14 cellular contexts compared by ENCODE assay signal in the genomic region with DNA sequence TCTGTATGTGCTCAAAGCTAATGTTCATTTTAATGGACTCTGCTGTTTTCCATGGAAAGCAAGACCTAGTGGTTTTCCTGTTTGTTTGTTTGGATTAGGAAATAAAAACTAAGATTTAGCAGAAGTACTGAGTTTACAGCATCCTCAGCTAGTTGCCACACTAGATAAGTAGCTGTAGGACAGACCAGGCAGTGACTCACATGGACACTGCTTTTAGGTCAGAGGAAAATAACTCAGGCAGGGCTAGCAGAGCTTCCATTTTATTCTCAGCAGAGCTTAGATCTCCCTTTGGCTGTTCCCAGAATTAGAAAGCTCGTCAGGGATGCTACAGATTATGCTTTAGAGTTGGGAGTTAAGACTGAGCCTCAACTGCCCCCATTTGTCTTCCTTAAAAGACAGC.
A peak's percentile ranks its signal among the peaks of the same experiment; 100 is the strongest.
DNase-seq lines count a peak whose midpoint lies in the region; ATAC-seq and TF ChIP-seq lines count a peak whose summit lies in the region.
"Had no signal": no experiment of that assay in that cellular context is flagged by ENCODE, and none has a peak within 500 bp of the region (broad histone marks: within the 10 kb centered on the region; RNA-seq: fewer than 3 reads in every experiment).

No MANE protein-coding gene starts in this region.

- peaks cover 3% of the 10 kb centered on the region for H3K4me1 Mint-ChIP-seq in neural progenitor cell
- H3K4me1 Mint-ChIP-seq: CD4-positive, alpha-beta memory T cell; IgD-negative memory B cell had no signal

- H3K27ac ChIP-seq in hepatocyte (no peak overlapping the region), neural progenitor cell (no peak overlapping the region)
- H3K27ac ChIP-seq: BLaER1 treated with 17β-estradiol and CSF1 and Interleukin-3, amounts not matched to agents 10 nM and 100 nM had no signal

- H2AFZ ChIP-seq in hepatocyte, result no peak overlapping the region
- peak overlapping the region; percentile 38 for H2AFZ ChIP-seq in neural progenitor cell (replicated peaks)

- H3F3A ChIP-seq in neural progenitor cell (ENCODE audit: low read depth), result no peaks in the 10 kb centered on the region

- no peaks in the 10 kb centered on the region for H3K27me3 Mint-ChIP-seq in neural progenitor cell (ENCODE audit: insufficient read depth, low read depth)
- H3K27me3 Mint-ChIP-seq: CD4-positive, alpha-beta memory T cell; IgD-negative memory B cell had no signal

- H3K4me3 Mint-ChIP-seq in neural progenitor cell, result no peak overlapping the region
- H3K4me3 Mint-ChIP-seq: CD4-positive, alpha-beta memory T cell; IgD-negative memory B cell had no signal

- no peaks in the 10 kb centered on the region for H3K9me2 ChIP-seq in hepatocyte (replicated peaks; ENCODE audit: insufficient read depth)

- H4K20me1 ChIP-seq in hepatocyte (ENCODE audit: insufficient read depth, poor library complexity, severe bottlenecking), result no peaks in the 10 kb centered on the region
- H4K20me1 ChIP-seq in neural progenitor cell (ENCODE audit: low read depth), result no peaks in the 10 kb centered on the region
- H4K20me1 ChIP-seq: BLaER1 treated with 17β-estradiol and CSF1 and Interleukin-3, amounts not matched to agents 10 nM and 100 nM had no signal

- no peaks in the 10 kb centered on the region for H3K9me3 Mint-ChIP-seq in neural progenitor cell

- intact Hi-C loops in posterior vena cava (cut with DNase I), result no loop called here

- H3K79me2 ChIP-seq in hepatocyte (no peaks in the 10 kb centered on the region), neural progenitor cell (ENCODE audit: low read depth) (no peaks in the 10 kb centered on the region)

- H3K36me3 ChIP-seq in hepatocyte (replicated peaks; ENCODE audit: insufficient read depth, low read depth) (no peaks in the 10 kb centered on the region), neural progenitor cell (no peaks in the 10 kb centered on the region)
- H3K36me3 ChIP-seq: BLaER1 treated with 17β-estradiol and CSF1 and Interleukin-3, amounts not matched to agents 10 nM and 100 nM had no signal

- H3K4me1 ChIP-seq in hepatocyte (ENCODE audit: insufficient read depth), result no peaks in the 10 kb centered on the region
- no peaks in the 10 kb centered on the region for H3K4me1 ChIP-seq in neural progenitor cell

- H3K36me3 Mint-ChIP-seq in neural progenitor cell, result no peaks in the 10 kb centered on the region
- H3K36me3 Mint-ChIP-seq: CD4-positive, alpha-beta memory T cell; IgD-negative memory B cell had no signal

- H3K4me3 ChIP-seq in hepatocyte (no peak overlapping the region), neural progenitor cell (no peak overlapping the region)
- H3K4me3 ChIP-seq: BLaER1 treated with 17β-estradiol and CSF1 and Interleukin-3, amounts not matched to agents 10 nM and 100 nM had no signal

- DNase-seq in EH (ENCODE audit: low read depth) (peak; percentile 9), astrocyte of the hippocampus (ENCODE audit: low read depth, low spot score) (peak; percentile 5), hepatocyte (ENCODE audit: low spot score) (peak; percentile 26), neural progenitor cell (ENCODE audit: low spot score) (no peak), HT-29 (ENCODE audit: low spot score) (no peak), posterior vena cava (ENCODE audit: low spot score) (no peak)
- DNase-seq: 8988T; AML-193; CD4-positive, alpha-beta memory T cell; EL had no signal

- ATAC-seq in GM18870 (IDR thresholded peaks at IDR 0.05; ENCODE audit: unreplicated experiment) (no peak), GM21447 (IDR thresholded peaks at IDR 0.05; ENCODE audit: unreplicated experiment) (no peak)

- H3K27me3 ChIP-seq in hepatocyte (no peaks in the 10 kb centered on the region), neural progenitor cell (no peaks in the 10 kb centered on the region)
- H3K27me3 ChIP-seq: BLaER1 treated with 17β-estradiol and CSF1 and Interleukin-3, amounts not matched to agents 10 nM and 100 nM had no signal

- TF ChIP-seq CTCF in hepatocyte (IDR thresholded peaks at IDR 0.05; ENCODE audit: poor library complexity) (no peak), neural progenitor cell (IDR thresholded peaks at IDR 0.05) (no peak)

- no peak overlapping the region for H3K4me2 ChIP-seq in hepatocyte
- no peak overlapping the region for H3K4me2 ChIP-seq in neural progenitor cell

- WGBS in hepatocyte (ENCODE audit: low lambda C conversion rate, missing lambda C conversion rate), result 50% methylated on average over 1 of the region's 1 CpG

- H3K27ac Mint-ChIP-seq in neural progenitor cell, result no peak overlapping the region
- H3K27ac Mint-ChIP-seq: CD4-positive, alpha-beta memory T cell; IgD-negative memory B cell had no signal

- H3K9me3 ChIP-seq in hepatocyte (ENCODE audit: low read depth), result no peaks in the 10 kb centered on the region
- H3K9me3 ChIP-seq in neural progenitor cell (ENCODE audit: low read depth), result no peaks in the 10 kb centered on the region

- H3K9ac ChIP-seq in neural progenitor cell, result no peak overlapping the region
- H3K9ac ChIP-seq: BLaER1 treated with 17β-estradiol and CSF1 and Interleukin-3, amounts not matched to agents 10 nM and 100 nM had no signal

Comparison
In these comparisons a context has a peak if more than half of its experiments do, and no peak if none do; other contexts are left out.
1. DNase-seq: peak in EH (single experiment), astrocyte of the hippocampus (single experiment) and hepatocyte (single experiment); none in neural progenitor cell (single experiment), HT-29 (single experiment) and posterior vena cava (single experiment).